In genomic region chr18:62713651-62714247, GRCh38 we compare ENCODE assay signal across 18 cellular contexts. TPM values are rescaled to one million over a fixed set of nuclear protein-coding genes. Genes with fewer than 3 reads are reported as not detected.
A peak's percentile ranks its signal among the peaks of the same experiment; 100 is the strongest.
DNase-seq lines count a peak whose midpoint lies in the region; ATAC-seq and TF ChIP-seq lines count a peak whose summit lies in the region.
"Had no signal": no experiment of that assay in that cellular context is flagged by ENCODE, and none has a peak within 500 bp of the region (broad histone marks: within the 10 kb centered on the region; RNA-seq: fewer than 3 reads in every experiment).

No MANE protein-coding gene starts in this region.

- no peak overlapping the region for H4K91ac ChIP-seq in IMR-90 (ENCODE audit: insufficient read depth, low read depth, low read length)

- no peaks in the 10 kb centered on the region for H3K27me3 ChIP-seq in CD4-positive, CD25-positive, alpha-beta regulatory T cell (ENCODE audit: control insufficient read depth, insufficient read depth, low read length)
- H3K27me3 ChIP-seq in IMR-90 (ENCODE audit: control insufficient read depth, insufficient read depth, low read length) = no peaks in the 10 kb centered on the region
- H3K27me3 ChIP-seq: colonic mucosa, MG63 had no signal

- WGBS in IMR-90 (ENCODE audit: extremely low coverage in 2 of 2, insufficient read length in 1 of 2), 2 experiments = no CpG with 5 or more reads among the region's 17 CpGs

- H3K27me3 Mint-ChIP-seq in CD4-positive, CD25-positive, alpha-beta regulatory T cell = peaks cover 15% of the 10 kb centered on the region
- peaks cover 0 to 2% of the 10 kb centered on the region in 2 donors for H3K27me3 Mint-ChIP-seq in effector memory CD8-positive, alpha-beta T cell
- no peaks in the 10 kb centered on the region for H3K27me3 Mint-ChIP-seq in neural crest cell (ENCODE audit: low read depth)

- dilution Hi-C loops in IMR-90 (cut with HindIII; ENCODE audit: low sequenced_read_pairs, unreplicated experiment) = no loop called here

- no peak overlapping the region for H2BK15ac ChIP-seq in IMR-90 (ENCODE audit: low read depth, low read length)

- peaks cover 0 to 5% (median 0%) of the 10 kb centered on the region in 7 donors for H3K9me3 Mint-ChIP-seq in CD4-positive, CD25-positive, alpha-beta regulatory T cell
- no peaks in the 10 kb centered on the region for H3K9me3 Mint-ChIP-seq in effector memory CD8-positive, alpha-beta T cell
- no peaks in the 10 kb centered on the region for H3K9me3 Mint-ChIP-seq in neural crest cell

- no peaks in the 10 kb centered on the region for H3K36me3 Mint-ChIP-seq in CD4-positive, CD25-positive, alpha-beta regulatory T cell
- H3K36me3 Mint-ChIP-seq in effector memory CD8-positive, alpha-beta T cell (ENCODE audit: insufficient read depth) = peaks cover 12% of the 10 kb centered on the region
- no peaks in the 10 kb centered on the region for H3K36me3 Mint-ChIP-seq in neural crest cell (ENCODE audit: low read depth)

- H4K5ac ChIP-seq in IMR-90 (ENCODE audit: low read depth, low read length) = no peak overlapping the region

- TF ChIP-seq CTCF in IMR-90 (conservative IDR thresholded peaks at IDR 0.05; ENCODE audit: low read depth, low read length) (no peak), neural crest cell (conservative IDR thresholded peaks at IDR 0.05) (no peak)

- H4K8ac ChIP-seq in IMR-90 (ENCODE audit: low read depth in 2 of 2, low read length in 2 of 2) = no peak overlapping the region

- peaks cover 3 to 11% of the 10 kb centered on the region in 2 experiments; a peak in 2 of 4 replicates for H3K79me1 ChIP-seq in IMR-90 (ENCODE audit: low read depth in 1 of 2, low read length in 2 of 2)

- CTCF ChIA-PET in IMR-90 (lab: Yijun Ruan, JAX) = interaction anchor here (1.5 kb wide), 1 partner anchor 16 kb away, joined by 3 read pairs; no protein-coding TSS in a partner anchor

- POLR2A ChIA-PET in IMR-90 (lab: Charles Lee; ENCODE audit: unreplicated experiment) = no interaction called here

- H3K4me3 Mint-ChIP-seq in CD4-positive, CD25-positive, alpha-beta regulatory T cell = peak overlapping the region in 3 of 4 donors; percentile 51 to 97 (median 95)
- H3K4me3 Mint-ChIP-seq in effector memory CD8-positive, alpha-beta T cell = peak overlapping the region; percentile 56 to 87
- peak overlapping the region; percentile 44 for H3K4me3 Mint-ChIP-seq in neural crest cell

- H3K9me3 ChIP-seq in CD4-positive, CD25-positive, alpha-beta regulatory T cell (ENCODE audit: control insufficient read depth in 2 of 2, low read length in 2 of 2) = no peaks in the 10 kb centered on the region
- no peaks in the 10 kb centered on the region for H3K9me3 ChIP-seq in IMR-90 (ENCODE audit: control insufficient read depth, insufficient read depth, low read length)
- H3K9me3 ChIP-seq: BE2C, colonic mucosa, MG63 had no signal

- H2BK120ac ChIP-seq in IMR-90 (ENCODE audit: low read depth, low read length) = no peak overlapping the region

- H3K27ac ChIP-seq in CD4-positive, CD25-positive, alpha-beta regulatory T cell (ENCODE audit: insufficient read depth, low read length, poor library complexity, severe bottlenecking) = peak overlapping the region; percentile 93
- no peak overlapping the region for H3K27ac ChIP-seq in IMR-90 (ENCODE audit: insufficient read depth, low read length)

- H3K4me3 ChIP-seq in CD4-positive, CD25-positive, alpha-beta regulatory T cell (ENCODE audit: low read depth, low read length) = no peak overlapping the region
- no peak overlapping the region for H3K4me3 ChIP-seq in IMR-90 (ENCODE audit: insufficient read depth, low read depth, low read length)

- H2AK5ac ChIP-seq in IMR-90 (ENCODE audit: low read depth, low read length) = no peak overlapping the region

- no peak overlapping the region for H2AK9ac ChIP-seq in IMR-90 (replicated peaks; ENCODE audit: low read depth, low read length, poor library complexity)

- peaks cover 22% of the 10 kb centered on the region for H3K4me1 ChIP-seq in CD4-positive, CD25-positive, alpha-beta regulatory T cell (ENCODE audit: control insufficient read depth, insufficient read depth, low read length, poor library complexity, severe bottlenecking)
- peaks cover 5% of the 10 kb centered on the region for H3K4me1 ChIP-seq in IMR-90 (ENCODE audit: control insufficient read depth, insufficient read depth, low read length)
- H3K4me1 ChIP-seq: BE2C, colonic mucosa had no signal

- BruUV-seq in IMR-90 (replicated peaks; lab: Mats Ljungman, UMichigan) = no TSS peak

- intact Hi-C loops in IMR-90 (cut with micrococcal nuclease) = loop anchor here (2.0 to 10.0 kb wide), 2 partner anchors 245 to 529 kb away; partner anchors contain the start of genes PIGN and RELCH

- H3K9me1 ChIP-seq in IMR-90 (ENCODE audit: insufficient read depth, low read length) = no peaks in the 10 kb centered on the region

- peaks cover 6 to 25% (median 21%) of the 10 kb centered on the region in 4 donors for H3K4me1 Mint-ChIP-seq in CD4-positive, CD25-positive, alpha-beta regulatory T cell
- H3K4me1 Mint-ChIP-seq in effector memory CD8-positive, alpha-beta T cell (ENCODE audit: low read depth in 2 of 2) = peaks cover 12 to 18% of the 10 kb centered on the region in 2 donors
- H3K4me1 Mint-ChIP-seq in neural crest cell = peaks cover 28% of the 10 kb centered on the region

- no peak overlapping the region for H3K56ac ChIP-seq in IMR-90 (ENCODE audit: extremely low read depth, insufficient read depth, low read length)

- H3K23ac ChIP-seq in IMR-90 (ENCODE audit: low read depth, low read length) = no peak overlapping the region

- H3K14ac ChIP-seq in IMR-90 (replicated peaks; ENCODE audit: low read depth, low read length) = no peak overlapping the region

- H3K27ac Mint-ChIP-seq in CD4-positive, CD25-positive, alpha-beta regulatory T cell = peak overlapping the region in 1 of 3 donors; percentile 82
- H3K27ac Mint-ChIP-seq in effector memory CD8-positive, alpha-beta T cell = peak overlapping the region in 1 of 2 donors; percentile 62
- H3K27ac Mint-ChIP-seq in neural crest cell (ENCODE audit: unreplicated experiment) = no peak overlapping the region

- DNase-seq in CD4-positive, CD25-positive, alpha-beta regulatory T cell = no peak
- DNase-seq in IMR-90 = peak; percentile 40
- DNase-seq in effector memory CD8-positive, alpha-beta T cell = no peak
- DNase-seq in neural crest cell (ENCODE audit: low read depth, low spot score) = no peak
- no peak for DNase-seq in DMS79 (lab: John Stamatoyannopoulos, UW)
- DNase-seq in NCI-H187 treated with DMSO at 0.1 percent for 48 hours (lab: John Stamatoyannopoulos, UW) = no peak
- no peak for DNase-seq in KBM-7
- DNase-seq: activated T-cell treated with anti-CD3 and anti-CD28 coated beads for 4 hours; amygdala; BE2C; colonic mucosa; HCEC 1CT; MG63; midbrain; NCI-H2171; stimulated activated CD4-positive, alpha-beta T cell treated with anti-CD3 and anti-CD28 coated beads, Interleukin-2, amount 100 ng/mL, for 48 hours had no signal

- no peak for TF ChIP-seq POLR2A in IMR-90 (IDR thresholded peaks at IDR 0.05; ENCODE audit: low read depth, low read length)

- peaks cover 8% of the 10 kb centered on the region; the same call in 1 of the 2 replicates for H4K20me1 ChIP-seq in IMR-90 (ENCODE audit: insufficient read depth, low read length)

- H3K9ac ChIP-seq in IMR-90 (ENCODE audit: low read depth, low read length) = no peak overlapping the region

- in situ Hi-C loops in IMR-90 (cut with MboI; ENCODE audit: low sequenced_read_pairs) (loop anchor here (5.0 to 25.0 kb wide), 2 partner anchors 269 to 526 kb away; partner anchors contain the start of genes PIGN and RELCH), KBM-7 (cut with MboI; ENCODE audit: low pct_unique_long_range_greater_than_20kb, low sequenced_read_pairs) (no loop called here)

- no peak overlapping the region for H2BK5ac ChIP-seq in IMR-90 (ENCODE audit: low read depth, low read length, poor library complexity, severe bottlenecking)

- TF ChIP-seq RAD21 in IMR-90 (IDR thresholded peaks at IDR 0.05; ENCODE audit: low read length) = no peak

- H3K18ac ChIP-seq in IMR-90 (ENCODE audit: low read depth, low read length) = no peak overlapping the region

- no peaks in the 10 kb centered on the region for H3K36me3 ChIP-seq in CD4-positive, CD25-positive, alpha-beta regulatory T cell (ENCODE audit: control insufficient read depth, insufficient read depth, low read length)
- no peaks in the 10 kb centered on the region for H3K36me3 ChIP-seq in IMR-90 (ENCODE audit: control insufficient read depth, insufficient read depth, low read length)
- H3K36me3 ChIP-seq: BE2C, colonic mucosa had no signal

- no peak overlapping the region for H2AFZ ChIP-seq in IMR-90 (replicated peaks; ENCODE audit: low read length, poor library complexity)

- H2BK20ac ChIP-seq in IMR-90 (ENCODE audit: low read depth, low read length) = no peak overlapping the region

- no peak for ATAC-seq in CD4-positive, CD25-positive, alpha-beta regulatory T cell (ENCODE audit: low read depth in 2 of 2)
- ATAC-seq in IMR-90 (ENCODE audit: low read depth) (no peak), GM19455 (IDR thresholded peaks at IDR 0.05; ENCODE audit: unreplicated experiment) (no peak)
- no peak for ATAC-seq in effector memory CD8-positive, alpha-beta T cell (replicated peaks)
- ATAC-seq: activated CD4-positive, CD25-positive, alpha-beta regulatory T cell treated with anti-CD3 and anti-CD28 coated beads, Interleukin-2, amount 50 U/mL, for 24 hours had no signal

- no peak overlapping the region for H3K4ac ChIP-seq in IMR-90 (ENCODE audit: low read depth, low read length)

- no peak overlapping the region for H3K4me2 ChIP-seq in IMR-90 (ENCODE audit: low read depth, low read length)

TF ChIP-seq in IMR-90, 13 proteins besides CTCF, POLR2A, EP300 and RAD21 (continues in another document):
- no peak for TF ChIP-seq FOS (IDR thresholded peaks at IDR 0.05; ENCODE audit: low read depth, low read length)
- no peak for TF ChIP-seq CEBPB (IDR thresholded peaks at IDR 0.05; ENCODE audit: low read depth, low read length)
- no peak for TF ChIP-seq MXI1 (IDR thresholded peaks at IDR 0.05; ENCODE audit: borderline replicate concordance, low read depth, low read length)
- no peak for TF ChIP-seq USF2 (IDR thresholded peaks at IDR 0.05; ENCODE audit: low read depth, low read length)
- TF ChIP-seq BHLHE40 (IDR thresholded peaks at IDR 0.05; ENCODE audit: low read depth, low read length) = no peak
- no peak for TF ChIP-seq RFX5 (IDR thresholded peaks at IDR 0.05; ENCODE audit: low read depth, low read length)

RNA-seq across cellular contexts. Expression of gene PHLPP1, which starts 1.6 kb away (rescaled TPM):
- total RNA-seq in CD4-positive, CD25-positive, alpha-beta regulatory T cell = 20.3 TPM
- polyA plus RNA-seq in CD4-positive, CD25-positive, alpha-beta regulatory T cell = under 1 TPM; 0.27 to 0.57 (median 0.52) TPM
- total RNA-seq in IMR-90 (2012; rRNA removed) (3.6 TPM in 2 replicates), neural crest cell (27.5 and 29.6 TPM in 2 replicates)
- 3.3 and 4.2 TPM in 2 replicates for polyA plus RNA-seq in IMR-90 (2012; rRNA removed)
- 2.4 and 2.7 TPM in 2 replicates for polyA plus RNA-seq in IMR-90 (2012; cell fraction: cytosol; rRNA removed)
- polyA plus RNA-seq in IMR-90 (2012; cell fraction: nucleus; rRNA removed; ENCODE audit: low replicate concordance) = 4.7 and 4.8 TPM in 2 replicates

Comparison
In these comparisons a context has a peak if more than half of its experiments do, and no peak if none do; other contexts are left out.
1. H3K4me3 Mint-ChIP-seq: peak in every context shown above with its lines; median percentile 95 in CD4-positive, CD25-positive, alpha-beta regulatory T cell; 72 in effector memory CD8-positive, alpha-beta T cell; 44 in neural crest cell.